In the genomic region with DNA sequence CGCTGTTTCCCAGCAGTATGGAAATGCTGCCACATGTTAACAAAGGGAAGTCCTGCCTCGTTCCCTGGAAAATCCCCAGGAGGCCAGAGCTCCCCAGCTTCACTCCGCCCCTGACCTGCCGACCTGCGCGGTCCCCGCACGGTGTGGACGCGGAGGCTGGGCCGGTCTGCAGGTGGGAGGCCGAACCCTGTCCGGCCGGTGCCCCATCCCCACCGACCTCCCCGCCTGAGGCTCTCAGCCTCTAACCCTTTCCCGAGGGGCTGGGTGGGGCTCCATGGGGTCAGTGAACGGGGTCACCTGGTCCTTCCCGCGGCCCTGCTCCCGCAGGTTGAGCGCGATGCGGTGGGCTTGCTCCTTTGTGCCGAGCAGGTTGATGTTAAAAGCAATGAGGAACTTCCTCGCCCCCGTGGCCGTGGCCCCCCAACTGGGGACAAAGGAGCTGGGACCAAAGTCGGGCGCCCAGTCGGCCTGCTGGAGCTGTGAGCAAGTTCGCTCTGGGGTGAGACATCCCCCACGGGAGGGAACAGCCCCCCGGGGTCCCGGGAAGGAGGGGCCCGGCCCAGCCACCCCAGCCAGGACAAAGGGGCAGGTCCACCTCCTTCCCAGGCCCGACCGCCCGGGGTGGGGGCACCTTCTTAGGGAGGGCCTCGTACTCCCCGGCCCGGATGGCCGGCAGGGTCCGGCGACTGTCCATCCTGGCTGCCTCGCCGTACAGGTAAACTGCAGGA, we compare ENCODE assay signal across 1 cellular context.
TF ChIP-seq lines count a peak whose summit lies in the region.

No MANE protein-coding gene starts in this region.

TF ChIP-seq in HepG2, 621 proteins besides CTCF, POLR2A, EP300 and RAD21 (continued from another document):
- TF ChIP-seq REST (IDR thresholded peaks at IDR 0.05; ENCODE audit: borderline replicate concordance in 1 of 2, low read depth in 1 of 2, low read length in 2 of 2): no peak
- TF ChIP-seq SIN3A (IDR thresholded peaks at IDR 0.05; ENCODE audit: borderline replicate concordance, low read depth, low read length): no peak
- no peak for TF ChIP-seq CCDC6 (CRISPR knock-in tag; IDR thresholded peaks at IDR 0.05)
- no peak for TF ChIP-seq ESRRA (CRISPR knock-in tag; IDR thresholded peaks at IDR 0.05; ENCODE audit: low read depth)
- no peak for TF ChIP-seq HIVEP1 (CRISPR knock-in tag; IDR thresholded peaks at IDR 0.05)
